Comparison of ENCODE assay signal across 28 cellular contexts in the genomic region with DNA sequence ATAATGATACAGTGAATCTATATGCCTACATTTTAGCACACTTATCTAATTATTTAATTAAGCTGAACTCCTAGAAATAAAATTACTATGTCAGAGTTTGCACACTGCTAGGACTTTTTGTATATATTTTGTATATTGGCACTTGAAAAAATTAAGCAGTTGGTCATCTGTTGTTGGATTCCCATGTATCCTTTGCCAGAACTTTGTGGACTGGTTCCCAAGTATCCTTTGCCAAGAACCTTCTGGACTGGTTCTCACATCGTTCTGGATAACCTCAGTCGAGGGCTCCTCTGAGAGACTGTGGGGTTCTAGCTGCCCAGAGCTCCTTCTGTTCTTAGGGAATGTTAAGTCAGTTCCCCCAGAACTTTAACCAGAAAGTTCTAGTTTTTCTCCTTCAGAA.
"Had no signal": no experiment of that assay in that cellular context is flagged by ENCODE, and none has a peak within 500 bp of the region (broad histone marks: within the 10 kb centered on the region; RNA-seq: fewer than 3 reads in every experiment).

No MANE protein-coding gene starts in this region.

- H3K4me3 ChIP-seq: psoas muscle, right lobe of liver, skin epidermis, smooth muscle cell, spleen, suprapubic skin, testis, tibial artery, transverse colon, upper lobe of right lung, uterus had no signal

- H3K27me3 ChIP-seq: neutrophil, right lobe of liver, spleen, suprapubic skin, testis, tibial artery, transverse colon, upper lobe of right lung, uterus had no signal

- H2AFZ ChIP-seq: parathyroid adenoma had no signal

- DNase-seq: naive thymus-derived CD8-positive, alpha-beta T cell; nephron progenitor cell; nucleus accumbens; posterior cingulate gyrus; psoas muscle; right cardiac atrium; right lobe of liver; spleen; stimulated activated CD4-positive, alpha-beta T cell treated with anti-CD3 and anti-CD28 coated beads, Interleukin-12 subunit alpha, Interleukin-12 subunit beta, amount 100 ng/mL, for 4 hours; stimulated activated CD4-positive, alpha-beta T cell treated with anti-CD3 and anti-CD28 coated beads, Interleukin-1b, Interleukin-23, amount 100 ng/mL, for 48 hours; stimulated activated CD4-positive, alpha-beta T cell treated with anti-CD3 and anti-CD28 coated beads, Interleukin-4, amount 100 ng/mL, for 1 hour; stimulated activated CD4-positive, alpha-beta T cell treated with anti-CD3 and anti-CD28 coated beads, Interleukin-4, amount 100 ng/mL, for 4 hours; stimulated activated CD8-positive, alpha-beta memory T cell treated with anti-CD3 and anti-CD28 coated beads, Interleukin-4, amount 100 ng/mL, for 48 hours; stimulated activated naive CD4-positive, alpha-beta T cell; stimulated activated naive CD8-positive, alpha-beta T cell treated with anti-CD3 and anti-CD28 coated beads, Interleukin-15, amount 100 ng/mL, for 72 hours; stimulated activated naive CD8-positive, alpha-beta T cell treated with anti-CD3 and anti-CD28 coated beads, Interleukin-15, Interleukin-2, amounts not matched to agents 100 U/mL and 50 U/mL, for 24 hours; testis; tibial artery; transverse colon; upper lobe of right lung; uterus had no signal

- H3K27ac ChIP-seq: neutrophil, parathyroid adenoma, psoas muscle, right lobe of liver, skin epidermis, spleen, suprapubic skin, testis, tibial artery, transverse colon, upper lobe of right lung, uterus had no signal

- ATAC-seq: naive thymus-derived CD8-positive, alpha-beta T cell; natural killer cell treated with Interleukin-12 subunit alpha and Interleukin-12 subunit beta and Interleukin-15 and Interleukin-18, amount 100 ng/mL, for 72 hours; psoas muscle; right cardiac atrium; right lobe of liver; stimulated activated memory B cell treated with anti-CD40 and anti-IgM and Interleukin-4, amounts not matched to agents 10 μg/mL and 1 μg/mL and 100 μg/mL, for 72 hours; stimulated activated naive CD8-positive, alpha-beta T cell treated with anti-CD3 and anti-CD28 coated beads, Interleukin-15, amount 100 ng/mL, for 72 hours; stimulated activated naive CD8-positive, alpha-beta T cell treated with anti-CD3 and anti-CD28 coated beads, Interleukin-15, Interleukin-2, amounts not matched to agents 100 U/mL and 50 U/mL, for 24 hours; upper lobe of right lung had no signal

- H3K4me2 ChIP-seq: smooth muscle cell had no signal

- H3K9ac ChIP-seq: parathyroid adenoma had no signal

- H3K36me3 ChIP-seq: uterus had no signal

- H3K4me1 ChIP-seq: parathyroid adenoma, psoas muscle, right lobe of liver, spleen, suprapubic skin, testis, tibial artery, transverse colon, upper lobe of right lung, uterus had no signal

- H3K9me3 ChIP-seq: neutrophil, psoas muscle, right lobe of liver, spleen, suprapubic skin, testis, tibial artery, transverse colon, upper lobe of right lung had no signal

- H3K79me2 ChIP-seq: parathyroid adenoma had no signal
